25 cellular contexts compared by ENCODE assay signal in the genomic region with DNA sequence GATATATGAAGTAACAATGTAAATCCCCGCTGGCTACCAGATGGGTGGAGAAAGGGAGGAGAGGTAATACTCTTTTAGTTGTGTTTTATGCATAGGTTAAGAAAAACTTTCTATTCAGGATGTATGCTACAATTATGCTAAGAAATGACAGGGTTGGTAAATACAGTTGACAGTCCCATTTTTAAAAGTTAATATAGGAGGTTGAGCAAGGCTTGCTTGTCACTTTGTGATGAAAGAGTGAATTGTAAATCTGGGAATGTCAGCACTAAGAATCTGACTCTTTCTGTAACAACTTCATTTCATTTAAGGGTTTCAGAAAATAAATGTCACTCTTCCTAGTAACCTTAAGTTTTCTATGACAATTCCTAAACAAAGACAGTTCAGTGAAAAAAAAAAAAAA. TPM values are rescaled to one million over a fixed set of nuclear protein-coding genes. Genes with fewer than 3 reads are reported as not detected.
"Had no signal": no experiment of that assay in that cellular context is flagged by ENCODE, and none has a peak within 500 bp of the region (broad histone marks: within the 10 kb centered on the region; RNA-seq: fewer than 3 reads in every experiment).

No MANE protein-coding gene starts in this region.

- H3K4me3 Mint-ChIP-seq: activated CD4-positive, alpha-beta memory T cell treated with anti-CD3 and anti-CD28 coated beads for 36 hours; activated CD4-positive, alpha-beta T cell treated with anti-CD3 and anti-CD28 coated beads, Interleukin-2, amount 10 ng/mL, durations not matched to agents 7 days and 5 days; activated naive CD8-positive, alpha-beta T cell treated with anti-CD3 and anti-CD28 coated beads, Interleukin-2, amount 50 U/mL, for 24 hours; activated T-cell treated with anti-CD3 and anti-CD28 coated beads, Interleukin-2, amount 50 U/mL, for 4 hours; central memory CD8-positive, alpha-beta T cell; T-cell had no signal

- H3K27me3 Mint-ChIP-seq: activated CD4-positive, alpha-beta memory T cell treated with anti-CD3 and anti-CD28 coated beads for 36 hours; activated CD4-positive, alpha-beta T cell treated with anti-CD3 and anti-CD28 coated beads, Interleukin-2, amount 10 ng/mL, durations not matched to agents 7 days and 5 days; activated naive CD8-positive, alpha-beta T cell treated with anti-CD3 and anti-CD28 coated beads, Interleukin-2, amount 50 U/mL, for 24 hours; central memory CD8-positive, alpha-beta T cell; T-cell had no signal

- ATAC-seq: activated naive CD4-positive, alpha-beta T cell treated with anti-CD3 and anti-CD28 coated beads, Interleukin-2, amount 50 U/mL, for 72 hours; activated naive CD8-positive, alpha-beta T cell treated with anti-CD3 and anti-CD28 coated beads, Interleukin-2, amount 50 U/mL, for 24 hours; activated T-cell treated with anti-CD3 and anti-CD28 coated beads, Interleukin-2, amount 50 U/mL, for 4 hours; body of pancreas; Panc1; Right ventricle myocardium inferior; T-cell had no signal

- H3K4me1 Mint-ChIP-seq: activated CD4-positive, alpha-beta T cell treated with anti-CD3 and anti-CD28 coated beads, Interleukin-2, amount 10 ng/mL, durations not matched to agents 7 days and 5 days; activated naive CD8-positive, alpha-beta T cell treated with anti-CD3 and anti-CD28 coated beads, Interleukin-2, amount 50 U/mL, for 24 hours; central memory CD8-positive, alpha-beta T cell; T-cell had no signal

- H3K36me3 ChIP-seq: ascending aorta had no signal

- H3K4me1 ChIP-seq: ascending aorta, body of pancreas had no signal

- DNase-seq: activated CD4-positive, alpha-beta memory T cell treated with anti-CD3 and anti-CD28 coated beads for 36 hours; activated CD4-positive, alpha-beta T cell treated with anti-CD3 and anti-CD28 coated beads, Interleukin-2, amount 10 ng/mL, durations not matched to agents 7 days and 5 days; activated CD4-positive, CD25-positive, alpha-beta regulatory T cell; activated CD8-positive, alpha-beta memory T cell treated with anti-CD3 and anti-CD28 coated beads for 24 hours; activated effector memory CD4-positive, alpha-beta T cell treated with anti-CD3 and anti-CD28 coated beads, Interleukin-2, amount 50 U/mL, for 16 hours; activated naive CD4-positive, alpha-beta T cell treated with Interleukin-2 at 50 U/mL for 16 hours; activated naive CD8-positive, alpha-beta T cell treated with anti-CD3 and anti-CD28 coated beads, Interleukin-2, amount 50 U/mL, for 24 hours; activated T-cell treated with anti-CD3 and anti-CD28 coated beads, Interleukin-2, amount 50 U/mL, for 4 hours; amniotic stem cell; body of pancreas; MM.1S; NCI-H1694 treated with DMSO at 0.1 percent for 48 hours; NCI-H524; NCI-H748 treated with DMSO at 0.1 percent for 48 hours; RPMI8226; T-cell; T-helper 2 cell; T1000 had no signal

- H3K9me3 ChIP-seq: ascending aorta, body of pancreas had no signal

- H3K9me3 Mint-ChIP-seq: activated CD4-positive, alpha-beta memory T cell treated with anti-CD3 and anti-CD28 coated beads for 36 hours; activated CD4-positive, alpha-beta T cell treated with anti-CD3 and anti-CD28 coated beads, Interleukin-2, amount 10 ng/mL, durations not matched to agents 7 days and 5 days; activated naive CD8-positive, alpha-beta T cell treated with anti-CD3 and anti-CD28 coated beads, Interleukin-2, amount 50 U/mL, for 24 hours; activated T-cell treated with anti-CD3 and anti-CD28 coated beads, Interleukin-2, amount 50 U/mL, for 4 hours; T-cell had no signal

- H3K4me3 ChIP-seq: ascending aorta, body of pancreas, SK-N-MC had no signal

- H3K27me3 ChIP-seq: ascending aorta, body of pancreas had no signal

- H3K27ac ChIP-seq: ascending aorta, body of pancreas, SK-N-MC had no signal

- H3K27ac Mint-ChIP-seq: activated CD4-positive, alpha-beta memory T cell treated with anti-CD3 and anti-CD28 coated beads for 36 hours; activated CD4-positive, alpha-beta T cell treated with anti-CD3 and anti-CD28 coated beads, Interleukin-2, amount 10 ng/mL, durations not matched to agents 7 days and 5 days; activated naive CD4-positive, alpha-beta T cell treated with anti-CD3 and anti-CD28 coated beads, Interleukin-2, amount 50 U/mL, for 72 hours; activated naive CD8-positive, alpha-beta T cell treated with anti-CD3 and anti-CD28 coated beads, Interleukin-2, amount 50 U/mL, for 24 hours; T-cell had no signal

- H3K36me3 Mint-ChIP-seq: activated CD4-positive, alpha-beta memory T cell treated with anti-CD3 and anti-CD28 coated beads for 36 hours; activated naive CD4-positive, alpha-beta T cell treated with anti-CD3 and anti-CD28 coated beads, Interleukin-2, amount 50 U/mL, for 72 hours; T-cell had no signal

RNA-seq across cellular contexts. Expression of gene PTPRZ1, which starts 59.8 kb away (rescaled TPM):
- total RNA-seq: activated CD4-positive, alpha-beta memory T cell treated with anti-CD3 and anti-CD28 coated beads for 36 hours; activated CD4-positive, alpha-beta T cell treated with anti-CD3 and anti-CD28 coated beads, Interleukin-2, amount 10 ng/mL, durations not matched to agents 7 days and 5 days; activated naive CD4-positive, alpha-beta T cell treated with anti-CD3 and anti-CD28 coated beads, Interleukin-2, amount 50 U/mL, for 72 hours; OCI-LY7 had no signal
